Comparison of ENCODE assay signal across 1 cellular context in the genomic region with DNA sequence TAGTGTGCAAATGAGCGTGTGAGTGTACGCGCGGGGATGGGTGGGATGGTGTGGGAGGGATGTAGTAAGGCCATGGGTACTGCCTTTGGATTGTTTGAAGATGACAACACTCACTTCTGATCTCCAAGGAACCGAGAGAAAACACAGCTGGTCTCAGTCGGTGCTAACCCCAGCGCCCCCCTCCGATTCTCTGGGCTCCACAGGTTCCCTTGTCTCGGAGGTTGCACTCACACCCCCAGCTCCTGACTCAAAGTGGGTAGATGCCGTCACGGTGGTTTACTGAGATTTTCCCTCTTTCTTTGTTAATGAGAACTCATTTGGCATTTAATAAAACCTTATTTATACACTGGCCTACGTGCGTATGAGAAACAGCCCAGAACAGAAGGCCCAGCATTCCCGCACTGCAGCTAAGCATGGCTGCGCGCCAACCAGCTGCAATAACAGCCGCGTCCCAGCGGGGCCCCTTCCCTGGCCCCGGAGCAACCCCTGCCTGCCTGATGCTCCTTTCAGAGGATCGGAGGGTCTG.
TF ChIP-seq lines count a peak whose summit lies in the region.

No MANE protein-coding gene starts in this region.

TF ChIP-seq in GM23338, 12 proteins besides CTCF, POLR2A, EP300 and RAD21:
- TF ChIP-seq, protein P1, sequence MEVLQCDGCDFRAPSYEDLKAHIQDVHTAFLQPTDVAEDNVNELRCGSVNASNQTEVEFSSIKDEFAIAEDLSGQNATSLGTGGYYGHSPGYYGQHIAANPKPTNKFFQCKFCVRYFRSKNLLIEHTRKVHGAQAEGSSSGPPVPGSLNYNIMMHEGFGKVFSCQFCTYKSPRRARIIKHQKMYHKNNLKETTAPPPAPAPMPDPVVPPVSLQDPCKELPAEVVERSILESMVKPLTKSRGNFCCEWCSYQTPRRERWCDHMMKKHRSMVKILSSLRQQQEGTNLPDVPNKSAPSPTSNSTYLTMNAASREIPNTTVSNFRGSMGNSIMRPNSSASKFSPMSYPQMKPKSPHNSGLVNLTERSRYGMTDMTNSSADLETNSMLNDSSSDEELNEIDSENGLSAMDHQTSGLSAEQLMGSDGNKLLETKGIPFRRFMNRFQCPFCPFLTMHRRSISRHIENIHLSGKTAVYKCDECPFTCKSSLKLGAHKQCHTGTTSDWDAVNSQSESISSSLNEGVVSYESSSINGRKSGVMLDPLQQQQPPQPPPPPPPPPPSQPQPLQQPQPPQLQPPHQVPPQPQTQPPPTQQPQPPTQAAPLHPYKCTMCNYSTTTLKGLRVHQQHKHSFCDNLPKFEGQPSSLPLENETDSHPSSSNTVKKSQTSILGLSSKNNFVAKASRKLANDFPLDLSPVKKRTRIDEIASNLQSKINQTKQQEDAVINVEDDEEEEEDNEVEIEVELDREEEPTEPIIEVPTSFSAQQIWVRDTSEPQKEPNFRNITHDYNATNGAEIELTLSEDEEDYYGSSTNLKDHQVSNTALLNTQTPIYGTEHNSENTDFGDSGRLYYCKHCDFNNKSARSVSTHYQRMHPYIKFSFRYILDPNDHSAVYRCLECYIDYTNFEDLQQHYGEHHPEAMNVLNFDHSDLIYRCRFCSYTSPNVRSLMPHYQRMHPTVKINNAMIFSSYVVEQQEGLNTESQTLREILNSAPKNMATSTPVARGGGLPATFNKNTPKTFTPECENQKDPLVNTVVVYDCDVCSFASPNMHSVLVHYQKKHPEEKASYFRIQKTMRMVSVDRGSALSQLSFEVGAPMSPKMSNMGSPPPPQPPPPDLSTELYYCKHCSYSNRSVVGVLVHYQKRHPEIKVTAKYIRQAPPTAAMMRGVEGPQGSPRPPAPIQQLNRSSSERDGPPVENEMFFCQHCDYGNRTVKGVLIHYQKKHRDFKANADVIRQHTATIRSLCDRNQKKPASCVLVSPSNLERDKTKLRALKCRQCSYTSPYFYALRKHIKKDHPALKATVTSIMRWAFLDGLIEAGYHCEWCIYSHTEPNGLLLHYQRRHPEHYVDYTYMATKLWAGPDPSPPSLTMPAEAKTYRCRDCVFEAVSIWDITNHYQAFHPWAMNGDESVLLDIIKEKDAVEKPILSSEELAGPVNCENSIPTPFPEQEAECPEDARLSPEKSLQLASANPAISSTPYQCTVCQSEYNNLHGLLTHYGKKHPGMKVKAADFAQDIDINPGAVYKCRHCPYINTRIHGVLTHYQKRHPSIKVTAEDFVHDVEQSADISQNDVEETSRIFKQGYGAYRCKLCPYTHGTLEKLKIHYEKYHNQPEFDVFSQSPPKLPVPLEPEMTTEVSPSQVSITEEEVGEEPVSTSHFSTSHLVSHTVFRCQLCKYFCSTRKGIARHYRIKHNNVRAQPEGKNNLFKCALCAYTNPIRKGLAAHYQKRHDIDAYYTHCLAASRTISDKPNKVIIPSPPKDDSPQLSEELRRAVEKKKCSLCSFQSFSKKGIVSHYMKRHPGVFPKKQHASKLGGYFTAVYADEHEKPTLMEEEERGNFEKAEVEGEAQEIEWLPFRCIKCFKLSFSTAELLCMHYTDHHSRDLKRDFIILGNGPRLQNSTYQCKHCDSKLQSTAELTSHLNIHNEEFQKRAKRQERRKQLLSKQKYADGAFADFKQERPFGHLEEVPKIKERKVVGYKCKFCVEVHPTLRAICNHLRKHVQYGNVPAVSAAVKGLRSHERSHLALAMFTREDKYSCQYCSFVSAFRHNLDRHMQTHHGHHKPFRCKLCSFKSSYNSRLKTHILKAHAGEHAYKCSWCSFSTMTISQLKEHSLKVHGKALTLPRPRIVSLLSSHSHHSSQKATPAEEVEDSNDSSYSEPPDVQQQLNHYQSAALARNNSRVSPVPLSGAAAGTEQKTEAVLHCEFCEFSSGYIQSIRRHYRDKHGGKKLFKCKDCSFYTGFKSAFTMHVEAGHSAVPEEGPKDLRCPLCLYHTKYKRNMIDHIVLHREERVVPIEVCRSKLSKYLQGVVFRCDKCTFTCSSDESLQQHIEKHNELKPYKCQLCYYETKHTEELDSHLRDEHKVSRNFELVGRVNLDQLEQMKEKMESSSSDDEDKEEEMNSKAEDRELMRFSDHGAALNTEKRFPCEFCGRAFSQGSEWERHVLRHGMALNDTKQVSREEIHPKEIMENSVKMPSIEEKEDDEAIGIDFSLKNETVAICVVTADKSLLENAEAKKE (CRISPR knock-in tag; IDR thresholded peaks at IDR 0.05), result no peak
- TF ChIP-seq EZH2 (IDR thresholded peaks at IDR 0.05; ENCODE audit: low read depth, unreplicated experiment), result no peak
- no peak for TF ChIP-seq EZH2phosphoT487 (IDR thresholded peaks at IDR 0.05; ENCODE audit: unreplicated experiment)
- TF ChIP-seq POLR2AphosphoS5 (IDR thresholded peaks at IDR 0.05; ENCODE audit: low read depth), result no peak
- TF ChIP-seq NANOG (IDR thresholded peaks at IDR 0.05; ENCODE audit: borderline replicate concordance), result no peak
- TF ChIP-seq, protein P2, sequence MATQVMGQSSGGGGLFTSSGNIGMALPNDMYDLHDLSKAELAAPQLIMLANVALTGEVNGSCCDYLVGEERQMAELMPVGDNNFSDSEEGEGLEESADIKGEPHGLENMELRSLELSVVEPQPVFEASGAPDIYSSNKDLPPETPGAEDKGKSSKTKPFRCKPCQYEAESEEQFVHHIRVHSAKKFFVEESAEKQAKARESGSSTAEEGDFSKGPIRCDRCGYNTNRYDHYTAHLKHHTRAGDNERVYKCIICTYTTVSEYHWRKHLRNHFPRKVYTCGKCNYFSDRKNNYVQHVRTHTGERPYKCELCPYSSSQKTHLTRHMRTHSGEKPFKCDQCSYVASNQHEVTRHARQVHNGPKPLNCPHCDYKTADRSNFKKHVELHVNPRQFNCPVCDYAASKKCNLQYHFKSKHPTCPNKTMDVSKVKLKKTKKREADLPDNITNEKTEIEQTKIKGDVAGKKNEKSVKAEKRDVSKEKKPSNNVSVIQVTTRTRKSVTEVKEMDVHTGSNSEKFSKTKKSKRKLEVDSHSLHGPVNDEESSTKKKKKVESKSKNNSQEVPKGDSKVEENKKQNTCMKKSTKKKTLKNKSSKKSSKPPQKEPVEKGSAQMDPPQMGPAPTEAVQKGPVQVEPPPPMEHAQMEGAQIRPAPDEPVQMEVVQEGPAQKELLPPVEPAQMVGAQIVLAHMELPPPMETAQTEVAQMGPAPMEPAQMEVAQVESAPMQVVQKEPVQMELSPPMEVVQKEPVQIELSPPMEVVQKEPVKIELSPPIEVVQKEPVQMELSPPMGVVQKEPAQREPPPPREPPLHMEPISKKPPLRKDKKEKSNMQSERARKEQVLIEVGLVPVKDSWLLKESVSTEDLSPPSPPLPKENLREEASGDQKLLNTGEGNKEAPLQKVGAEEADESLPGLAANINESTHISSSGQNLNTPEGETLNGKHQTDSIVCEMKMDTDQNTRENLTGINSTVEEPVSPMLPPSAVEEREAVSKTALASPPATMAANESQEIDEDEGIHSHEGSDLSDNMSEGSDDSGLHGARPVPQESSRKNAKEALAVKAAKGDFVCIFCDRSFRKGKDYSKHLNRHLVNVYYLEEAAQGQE (IDR thresholded peaks at IDR 0.05; ENCODE audit: unreplicated experiment), result no peak
- TF ChIP-seq ZNF331 (CRISPR knock-in tag; IDR thresholded peaks at IDR 0.05; ENCODE audit: low read depth), result no peak
- TF ChIP-seq, protein P3, sequence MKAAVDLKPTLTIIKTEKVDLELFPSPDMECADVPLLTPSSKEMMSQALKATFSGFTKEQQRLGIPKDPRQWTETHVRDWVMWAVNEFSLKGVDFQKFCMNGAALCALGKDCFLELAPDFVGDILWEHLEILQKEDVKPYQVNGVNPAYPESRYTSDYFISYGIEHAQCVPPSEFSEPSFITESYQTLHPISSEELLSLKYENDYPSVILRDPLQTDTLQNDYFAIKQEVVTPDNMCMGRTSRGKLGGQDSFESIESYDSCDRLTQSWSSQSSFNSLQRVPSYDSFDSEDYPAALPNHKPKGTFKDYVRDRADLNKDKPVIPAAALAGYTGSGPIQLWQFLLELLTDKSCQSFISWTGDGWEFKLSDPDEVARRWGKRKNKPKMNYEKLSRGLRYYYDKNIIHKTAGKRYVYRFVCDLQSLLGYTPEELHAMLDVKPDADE (IDR thresholded peaks at IDR 0.05), result no peak
- no peak for TF ChIP-seq ZNF114 (CRISPR knock-in tag; IDR thresholded peaks at IDR 0.05)
- no peak for TF ChIP-seq JUNB (IDR thresholded peaks at IDR 0.05; ENCODE audit: unreplicated experiment)
- TF ChIP-seq STAT1 (IDR thresholded peaks at IDR 0.05; ENCODE audit: unreplicated experiment), result no peak
- no peak for TF ChIP-seq CREB1 (CRISPR knock-in tag; IDR thresholded peaks at IDR 0.05; ENCODE audit: low read depth)
